Comparison of ENCODE assay signal across 1 cellular context in genomic region chr9:136095028-136095494, GRCh38.
TF ChIP-seq lines count a peak whose summit lies in the region.

Gene NACC2 (minus strand): TSS chr9:136095289. CDS start chr9:136050521, 44,768 bp downstream.

TF ChIP-seq in IMR-90, 13 proteins besides CTCF, POLR2A, EP300 and RAD21:
- TF ChIP-seq USF2 (IDR thresholded peaks at IDR 0.05; ENCODE audit: low read depth, low read length): no peak
- peak; percentile 52; the same call in 1 of the 2 replicates for TF ChIP-seq MXI1 (IDR thresholded peaks at IDR 0.05; ENCODE audit: borderline replicate concordance, low read depth, low read length)
- TF ChIP-seq MAZ (IDR thresholded peaks at IDR 0.05; ENCODE audit: borderline replicate concordance, low read depth, low read length): peak; percentile 34; the same call in 1 of the 2 replicates
